Comparison of ENCODE assay signal across 8 cellular contexts in genomic region chr5:112174959-112175594, GRCh38.
DNase-seq lines count a peak whose midpoint lies in the region; ATAC-seq, FAIRE-seq and TF ChIP-seq lines count a peak whose summit lies in the region.

No MANE protein-coding gene starts in this region.

- intact Hi-C loops in IMR-90 (cut with micrococcal nuclease), result loop anchor here (1.0 kb wide), 2 partner anchors 245 to 1431 kb away; no protein-coding TSS in a partner anchor
- intact Hi-C loops in OCI-LY7 (cut with micrococcal nuclease; ENCODE audit: unreplicated experiment), result loop anchor here (1.0 to 10.0 kb wide), 2 partner anchors 245 to 580 kb away; no protein-coding TSS in a partner anchor
- intact Hi-C loops in K562 (cut with micrococcal nuclease), result loop anchor here (1.0 to 10.0 kb wide), 5 partner anchors 245 to 1432 kb away; no protein-coding TSS in a partner anchor

- peak overlapping the region in 1 of 2 experiments; percentile 51; a peak in 1 of 4 replicates for H4K8ac ChIP-seq in IMR-90 (ENCODE audit: low read depth in 2 of 2, low read length in 2 of 2)

- no peak overlapping the region for H2BK5ac ChIP-seq in IMR-90 (ENCODE audit: low read depth, low read length, poor library complexity, severe bottlenecking)

- H4K91ac ChIP-seq in IMR-90 (ENCODE audit: insufficient read depth, low read depth, low read length), result no peak overlapping the region

- H3K27me3 ChIP-seq in IMR-90 (ENCODE audit: control insufficient read depth, insufficient read depth, low read length), result no peaks in the 10 kb centered on the region
- H3K27me3 ChIP-seq in K562 (ENCODE audit: control insufficient read depth in 2 of 2, insufficient read depth in 2 of 2, low read length in 2 of 2), result no peaks in the 10 kb centered on the region

- H3K4ac ChIP-seq in IMR-90 (ENCODE audit: low read depth, low read length), result no peak overlapping the region; the same call in 1 of the 2 replicates

- 0% methylated on average over 1 of the region's 8 CpGs; no CpG with 5 or more reads in 1 of the 2 experiments for WGBS in IMR-90 (ENCODE audit: extremely low coverage in 2 of 2, insufficient read length in 1 of 2), 2 experiments
- 7% methylated on average over 8 of the region's 8 CpGs for WGBS in K562 (ENCODE audit: insufficient coverage, low coverage, missing lambda C conversion rate)

- H3K9ac ChIP-seq in IMR-90 (ENCODE audit: low read depth, low read length), result no peak overlapping the region
- H3K9ac ChIP-seq in K562 (ENCODE audit: insufficient read depth in 1 of 2, low read depth in 2 of 2, low read length in 2 of 2), result no peak overlapping the region

- H2BK15ac ChIP-seq in IMR-90 (ENCODE audit: low read depth, low read length), result no peak overlapping the region

- H3K9me1 ChIP-seq in IMR-90 (ENCODE audit: insufficient read depth, low read length) (no peaks in the 10 kb centered on the region), K562 (ENCODE audit: control insufficient read depth, insufficient read depth, low read length) (no peaks in the 10 kb centered on the region)

- H2AK5ac ChIP-seq in IMR-90 (ENCODE audit: low read depth, low read length), result no peak overlapping the region

- H3K56ac ChIP-seq in IMR-90 (ENCODE audit: extremely low read depth, insufficient read depth, low read length), result no peak overlapping the region

- TF ChIP-seq CTCF in IMR-90 (conservative IDR thresholded peaks at IDR 0.05; ENCODE audit: low read depth, low read length) (peak; percentile 56), OCI-LY7 (conservative IDR thresholded peaks at IDR 0.05; ENCODE audit: low read length) (peak; percentile 91), K562 (IDR thresholded peaks at IDR 0.05 in 2 of 3, conservative IDR thresholded peaks at IDR 0.05 in 1 of 3; ENCODE audit: insufficient read depth in 2 of 3, low read depth in 1 of 3, low read length in 3 of 3) (peak; percentile 55 to 80 (median 66); a peak in 5 of 6 replicates)

- dilution Hi-C loops in IMR-90 (cut with HindIII; ENCODE audit: low sequenced_read_pairs, unreplicated experiment), result no loop called here

- peak overlapping the region; percentile 31; the same call in 1 of the 2 replicates for H2BK20ac ChIP-seq in IMR-90 (ENCODE audit: low read depth, low read length)

- H3K14ac ChIP-seq in IMR-90 (replicated peaks; ENCODE audit: low read depth, low read length), result peak overlapping the region; percentile 63; the same call in 1 of the 2 replicates

- H3K4me2 ChIP-seq in IMR-90 (ENCODE audit: low read depth, low read length) (peak overlapping the region; percentile 91), OCI-LY7 (ENCODE audit: low read length) (peak overlapping the region; percentile 52), K562 (ENCODE audit: insufficient read depth, low read length) (0 out of 2 replicates have a peak overlapping the region, but pooled peaks have one; percentile 6)

- H2BK120ac ChIP-seq in IMR-90 (ENCODE audit: low read depth, low read length), result no peak overlapping the region

- H4K20me1 ChIP-seq in IMR-90 (ENCODE audit: insufficient read depth, low read length) (no peaks in the 10 kb centered on the region), OCI-LY7 (ENCODE audit: insufficient read depth, low read length) (no peaks in the 10 kb centered on the region), K562 (replicated peaks; ENCODE audit: control insufficient read depth, insufficient read depth, low read length) (no peaks in the 10 kb centered on the region)

- CTCF ChIA-PET in IMR-90 (lab: Yijun Ruan, JAX), result interaction anchor here (1.0 to 1.5 kb wide), 3 partner anchors 9 to 13 kb away, joined by 4 to 8 read pairs (median 5); no protein-coding TSS in a partner anchor
- CTCF ChIA-PET in OCI-LY7 (lab: Charles Lee; ENCODE audit: unreplicated experiment), result no interaction called here
- CTCF ChIA-PET in K562 (lab: Yijun Ruan, JAX; ENCODE audit: low intra/inter-chr PET ratio), result interaction anchor here (0.6 to 1.7 kb wide), 6 partner anchors 245 to 1158 kb away, joined by 3 to 10 read pairs (median 6); partner anchors contain the start of gene EPB41L4A

- no peak overlapping the region for H3K27ac ChIP-seq in IMR-90 (ENCODE audit: insufficient read depth, low read length)
- H3K27ac ChIP-seq in OCI-LY7 (ENCODE audit: low read depth, low read length, poor library complexity, severe bottlenecking), result no peak overlapping the region
- H3K27ac ChIP-seq in K562 (ENCODE audit: extremely low read depth, low read depth, low read length), result no peak overlapping the region

- DNase-seq in SIG-M5 treated with dmso at 0.1 percent for 504 hours (lab: John Stamatoyannopoulos, UW; ENCODE audit: unreplicated experiment) (peak; percentile 65), SIG-M5 (lab: John Stamatoyannopoulos, UW) (no peak), IMR-90 (peak; percentile 26), OCI-LY7 (ENCODE audit: low spot score) (peak; percentile 81), K562 (ENCODE audit: extremely low read depth in 1 of 4, low spot score in 3 of 4) (peak; percentile 60 to 74 (median 67)), iris pigment epithelial cell (ENCODE audit: low read depth) (peak; percentile 36)
- peak; percentile 26 for DNase-seq in stimulated activated naive CD8-positive, alpha-beta T cell treated with anti-CD3 and anti-CD28 coated beads, Interleukin-15, Interleukin-2, amounts not matched to agents 100 U/mL and 50 U/mL, for 24 hours

- no peak overlapping the region for H3K18ac ChIP-seq in IMR-90 (ENCODE audit: low read depth, low read length)

- FAIRE-seq in K562 (lab: Jason Lieb, UNC), result peak; percentile 88

- H3K23ac ChIP-seq in IMR-90 (ENCODE audit: low read depth, low read length), result no peak overlapping the region

- H4K5ac ChIP-seq in IMR-90 (ENCODE audit: low read depth, low read length), result no peak overlapping the region; the same call in 1 of the 2 replicates

- no peaks in the 10 kb centered on the region for H3K9me3 ChIP-seq in IMR-90 (ENCODE audit: control insufficient read depth, insufficient read depth, low read length)
- no peaks in the 10 kb centered on the region for H3K9me3 ChIP-seq in OCI-LY7 (ENCODE audit: low read length)
- H3K9me3 ChIP-seq in K562 (replicated peaks; ENCODE audit: control insufficient read depth, insufficient read depth, low read depth, low read length), result no peaks in the 10 kb centered on the region

- H3K4me1 ChIP-seq in IMR-90 (ENCODE audit: control insufficient read depth, insufficient read depth, low read length) (no peaks in the 10 kb centered on the region), OCI-LY7 (ENCODE audit: insufficient read depth, low read length, poor library complexity, severe bottlenecking) (peaks cover 9% of the 10 kb centered on the region), K562 (replicated peaks in 1 of 2; ENCODE audit: control insufficient read depth in 2 of 2, insufficient read depth in 2 of 2, low read length in 2 of 2) (no peaks in the 10 kb centered on the region)

- no peaks in the 10 kb centered on the region for H3K79me2 ChIP-seq in OCI-LY7 (ENCODE audit: insufficient read depth, low read depth, low read length)
- no peaks in the 10 kb centered on the region for H3K79me2 ChIP-seq in K562 (ENCODE audit: control insufficient read depth, insufficient read depth, low read length)

- H2AFZ ChIP-seq in IMR-90 (replicated peaks; ENCODE audit: low read length, poor library complexity) (peak overlapping the region; percentile 88), OCI-LY7 (ENCODE audit: low read length) (peak overlapping the region; percentile 79; the same call in 1 of the 2 replicates), K562 (ENCODE audit: low read depth, low read length) (peak overlapping the region; percentile 34)

- peak overlapping the region; percentile 80 for H2AK9ac ChIP-seq in IMR-90 (replicated peaks; ENCODE audit: low read depth, low read length, poor library complexity)

- H3K9me2 ChIP-seq in OCI-LY7 (ENCODE audit: insufficient read depth, low read length), result no peaks in the 10 kb centered on the region

- TF ChIP-seq EP300 in K562 (IDR thresholded peaks at IDR 0.05; ENCODE audit: low read length), result no peak

- no TSS peak for BruUV-seq in IMR-90 (replicated peaks; lab: Mats Ljungman, UMichigan)
- BruUV-seq in OCI-LY7 (replicated peaks; lab: Mats Ljungman, UMichigan), result no TSS peak
- BruUV-seq in K562 (replicated peaks; lab: Mats Ljungman, UMichigan), result no TSS peak

- H3K36me3 ChIP-seq in IMR-90 (ENCODE audit: control insufficient read depth, insufficient read depth, low read length) (no peaks in the 10 kb centered on the region), OCI-LY7 (ENCODE audit: insufficient read depth, low read length) (no peaks in the 10 kb centered on the region), K562 (ENCODE audit: control insufficient read depth, insufficient read depth, low read length) (no peaks in the 10 kb centered on the region)

- H3K79me1 ChIP-seq in IMR-90 (ENCODE audit: low read depth in 1 of 2, low read length in 2 of 2), result no peaks in the 10 kb centered on the region

- no peak for TF ChIP-seq POLR2A in IMR-90 (IDR thresholded peaks at IDR 0.05; ENCODE audit: low read depth, low read length)
- TF ChIP-seq POLR2A in K562 (conservative IDR thresholded peaks at IDR 0.05), result no peak

- peak; percentile 48 for TF ChIP-seq RAD21 in IMR-90 (IDR thresholded peaks at IDR 0.05; ENCODE audit: low read length)
- TF ChIP-seq RAD21 in K562 (CRISPR knock-in tag; conservative IDR thresholded peaks at IDR 0.05 in 1 of 2, IDR thresholded peaks at IDR 0.05 in 1 of 2), result peak; percentile 73 to 84

- 0 out of 2 replicates have a peak overlapping the region, but pooled peaks have one; percentile 27 for H3K4me3 ChIP-seq in IMR-90 (ENCODE audit: insufficient read depth, low read depth, low read length)
- peak overlapping the region; percentile 30 for H3K4me3 ChIP-seq in OCI-LY7 (ENCODE audit: low read depth, low read length, poor library complexity, severe bottlenecking)
- no peak overlapping the region for H3K4me3 ChIP-seq in K562

- peak; percentile 87 for ATAC-seq in GM21619 (IDR thresholded peaks at IDR 0.05; ENCODE audit: unreplicated experiment)
- ATAC-seq in IMR-90 (ENCODE audit: low read depth), result peak; percentile 80
- peak; percentile 92 for ATAC-seq in K562
- peak; percentile 81 for ATAC-seq in stimulated activated naive CD8-positive, alpha-beta T cell treated with anti-CD3 and anti-CD28 coated beads, Interleukin-15, Interleukin-2, amounts not matched to agents 100 U/mL and 50 U/mL, for 24 hours

- in situ Hi-C loops in IMR-90 (cut with MboI; ENCODE audit: low sequenced_read_pairs), result loop anchor here (10.0 to 25.0 kb wide), 2 partner anchors 1413 to 1430 kb away; no protein-coding TSS in a partner anchor
- in situ Hi-C loops in K562 (cut with MboI), result loop anchor here (10.0 kb wide), 1 partner anchor 250 kb away; no protein-coding TSS in a partner anchor

- POLR2A ChIA-PET in IMR-90 (lab: Charles Lee; ENCODE audit: unreplicated experiment), result no interaction called here
- POLR2A ChIA-PET in OCI-LY7 (lab: Charles Lee), result interaction anchor here (0.6 to 1.2 kb wide), 4 partner anchors 244 to 1083 kb away, joined by 3 to 4 read pairs (median 3); partner anchors contain the start of gene WDR36
- POLR2A ChIA-PET in K562 (lab: Yijun Ruan, JAX), result interaction anchor here (0.6 to 1.8 kb wide), 2 partner anchors 9 to 245 kb away, joined by 3 to 5 read pairs; no protein-coding TSS in a partner anchor

Comparison
In these comparisons a context has a peak if more than half of its experiments do, and no peak if none do; other contexts are left out.
1. H2AFZ ChIP-seq: peak in every context shown above with its lines; median percentile 88 in IMR-90; 79 in OCI-LY7; 34 in K562.
2. H3K4me2 ChIP-seq: peak in every context shown above with its lines; median percentile 91 in IMR-90; 52 in OCI-LY7; 6 in K562.